Comparison of ENCODE assay signal across 21 cellular contexts in the genomic region with DNA sequence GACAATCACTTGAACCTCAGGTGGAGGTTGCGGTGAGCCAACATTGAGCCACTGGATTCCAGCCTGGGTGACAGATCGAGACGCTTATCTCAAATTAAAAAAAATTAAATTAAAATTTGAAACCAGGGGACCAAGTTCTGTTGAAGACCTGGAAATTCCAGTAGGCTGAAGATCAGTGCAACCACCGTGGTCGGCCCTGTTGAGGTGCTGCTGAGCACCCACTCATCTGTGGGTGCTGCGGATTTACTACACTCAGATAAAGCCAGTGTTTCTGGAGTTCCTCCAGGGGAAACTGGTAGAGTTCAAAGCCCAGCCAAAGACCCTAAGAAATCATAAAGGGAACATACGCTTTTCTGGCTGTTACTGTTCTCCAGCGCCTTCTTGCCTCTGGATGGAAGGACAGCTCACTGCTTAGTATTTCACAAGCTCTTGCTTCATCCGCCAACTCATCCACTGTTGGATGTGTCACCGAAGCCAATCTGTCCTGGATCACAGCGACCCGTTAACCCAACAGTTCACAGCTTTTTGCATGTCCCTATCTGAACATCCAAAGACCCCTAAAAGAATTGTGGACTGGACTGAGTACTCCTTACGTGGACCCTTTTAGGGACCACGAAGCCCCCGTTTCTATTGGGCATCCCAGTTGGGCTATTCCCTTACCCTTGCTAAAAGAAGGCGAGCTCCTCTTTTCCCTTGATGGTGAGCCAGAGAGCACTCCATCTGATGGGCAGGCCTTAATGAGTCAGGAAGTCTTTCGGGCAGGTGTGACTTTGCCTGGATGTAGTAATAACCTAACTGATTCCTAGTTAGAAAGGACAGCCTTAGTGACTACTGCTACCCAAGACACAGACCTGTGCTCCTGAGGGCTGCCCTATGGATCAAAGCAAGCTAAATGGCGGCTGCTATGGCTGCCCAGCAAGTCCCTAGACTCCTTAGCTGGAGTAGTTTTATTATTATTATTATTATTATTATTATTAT. TPM values are rescaled to one million over a fixed set of nuclear protein-coding genes. Genes with fewer than 3 reads are reported as not detected.
DNase-seq lines count a peak whose midpoint lies in the region; TF ChIP-seq lines count a peak whose summit lies in the region.
"Had no signal": no experiment of that assay in that cellular context is flagged by ENCODE, and none has a peak within 500 bp of the region (broad histone marks: within the 10 kb centered on the region; RNA-seq: fewer than 3 reads in every experiment).

No MANE protein-coding gene starts in this region.

- TF ChIP-seq CTCF in fibroblast of villous mesenchyme (IDR thresholded peaks at IDR 0.05; ENCODE audit: insufficient read depth, low read depth, low read length): no peak

- no peak overlapping the region for H3K4me3 ChIP-seq in fibroblast of villous mesenchyme (ENCODE audit: low read depth, low read length)
- H3K4me3 ChIP-seq: ascending aorta, lung, SJSA1, vagina had no signal

- DNase-seq in 8988T (peak; percentile 61), HT1080 (ENCODE audit: low read depth) (peak; percentile 59), SIG-M5 treated with dmso at 0.1 percent for 504 hours (lab: John Stamatoyannopoulos, UW; ENCODE audit: unreplicated experiment) (peak; percentile 92), fibroblast of villous mesenchyme (ENCODE audit: low read depth) (peak; percentile 52), ecto neural progenitor cell (ENCODE audit: low spot score) (no peak), HUDEP-2 (lab: John Stamatoyannopoulos, UW; ENCODE audit: unreplicated experiment in 76 of 76) (no peak)
- no peak for DNase-seq in activated naive CD4-positive, alpha-beta T cell treated with Interleukin-2 at 50 U/mL for 16 hours
- no peak for DNase-seq in activated T-cell treated with anti-CD3 and anti-CD28 coated beads, Interleukin-2, amount 50 U/mL, for 1 hour
- DNase-seq: activated CD8-positive, alpha-beta T cell treated with anti-CD3 and anti-CD28 coated beads, Interleukin-2, amount 10 ng/mL, durations not matched to agents 7 days and 5 days; Karpas-422; NCI-H2081 treated with DMSO at 0.1 percent for 48 hours; stimulated activated naive B cell treated with anti-CD40 and anti-IgM and Interleukin-4, amounts not matched to agents 10 μg/mL and 1 μg/mL and 100 μg/mL, for 72 hours had no signal

RNA-seq across cellular contexts. Expression of gene ALPP, which starts 6.0 kb away (rescaled TPM):
- not detected in 2 replicates for total RNA-seq in HT1080 (2014; rRNA removed; shearing (Covaris generic))
- not detected in 2 replicates for polyA plus RNA-seq in HT1080 (2015; cell fraction: cytosol; rRNA removed)
- polyA plus RNA-seq in HT1080 (2015; cell fraction: nucleus; rRNA removed): not detected in 2 replicates
- not detected in 2 replicates for total RNA-seq in fibroblast of villous mesenchyme
- total RNA-seq: A673; activated CD8-positive, alpha-beta T cell treated with anti-CD3 and anti-CD28 coated beads, Interleukin-2, amount 10 ng/mL, durations not matched to agents 7 days and 5 days; activated T-helper 2 cell treated with anti-CD3 and anti-CD28 coated beads, Interferon-gamma antibody, Interleukin-2, Interleukin-4, amounts not matched to agents 10 μg/mL and 5 μg/mL and 100 μg/mL, durations not matched to agents 14 hours and 24 hours and 36 hours; ascending aorta; dermis microvascular lymphatic vessel endothelial cell; fibroblast of lung; vagina had no signal
- polyA plus RNA-seq: fibroblast of lung, neural cell had no signal

RNA-seq across cellular contexts. Expression of gene ALPG, which starts 34.1 kb away (rescaled TPM):
- not detected in 2 replicates for total RNA-seq in HT1080 (2014; rRNA removed; shearing (Covaris generic))
- not detected in 2 replicates for polyA plus RNA-seq in HT1080 (2015; cell fraction: cytosol; rRNA removed)
- polyA plus RNA-seq in HT1080 (2015; cell fraction: nucleus; rRNA removed): not detected in 2 replicates
- total RNA-seq in fibroblast of villous mesenchyme: not detected in 2 replicates
- total RNA-seq: A673; activated CD8-positive, alpha-beta T cell treated with anti-CD3 and anti-CD28 coated beads, Interleukin-2, amount 10 ng/mL, durations not matched to agents 7 days and 5 days; activated T-helper 2 cell treated with anti-CD3 and anti-CD28 coated beads, Interferon-gamma antibody, Interleukin-2, Interleukin-4, amounts not matched to agents 10 μg/mL and 5 μg/mL and 100 μg/mL, durations not matched to agents 14 hours and 24 hours and 36 hours; ascending aorta; dermis microvascular lymphatic vessel endothelial cell; fibroblast of lung; vagina had no signal
- polyA plus RNA-seq: fibroblast of lung, neural cell had no signal

Comparison
In these comparisons a context has a peak if more than half of its experiments do, and no peak if none do; other contexts are left out.
1. DNase-seq: peak in 8988T (single experiment), HT1080 (single experiment), SIG-M5 treated with dmso at 0.1 percent for 504 hours (single experiment) and fibroblast of villous mesenchyme (single experiment); none in ecto neural progenitor cell (single experiment), activated naive CD4-positive, alpha-beta T cell treated with Interleukin-2 at 50 U/mL for 16 hours (single experiment), HUDEP-2 (0 of 76) and activated T-cell treated with anti-CD3 and anti-CD28 coated beads, Interleukin-2, amount 50 U/mL, for 1 hour (single experiment).